In the genomic region with DNA sequence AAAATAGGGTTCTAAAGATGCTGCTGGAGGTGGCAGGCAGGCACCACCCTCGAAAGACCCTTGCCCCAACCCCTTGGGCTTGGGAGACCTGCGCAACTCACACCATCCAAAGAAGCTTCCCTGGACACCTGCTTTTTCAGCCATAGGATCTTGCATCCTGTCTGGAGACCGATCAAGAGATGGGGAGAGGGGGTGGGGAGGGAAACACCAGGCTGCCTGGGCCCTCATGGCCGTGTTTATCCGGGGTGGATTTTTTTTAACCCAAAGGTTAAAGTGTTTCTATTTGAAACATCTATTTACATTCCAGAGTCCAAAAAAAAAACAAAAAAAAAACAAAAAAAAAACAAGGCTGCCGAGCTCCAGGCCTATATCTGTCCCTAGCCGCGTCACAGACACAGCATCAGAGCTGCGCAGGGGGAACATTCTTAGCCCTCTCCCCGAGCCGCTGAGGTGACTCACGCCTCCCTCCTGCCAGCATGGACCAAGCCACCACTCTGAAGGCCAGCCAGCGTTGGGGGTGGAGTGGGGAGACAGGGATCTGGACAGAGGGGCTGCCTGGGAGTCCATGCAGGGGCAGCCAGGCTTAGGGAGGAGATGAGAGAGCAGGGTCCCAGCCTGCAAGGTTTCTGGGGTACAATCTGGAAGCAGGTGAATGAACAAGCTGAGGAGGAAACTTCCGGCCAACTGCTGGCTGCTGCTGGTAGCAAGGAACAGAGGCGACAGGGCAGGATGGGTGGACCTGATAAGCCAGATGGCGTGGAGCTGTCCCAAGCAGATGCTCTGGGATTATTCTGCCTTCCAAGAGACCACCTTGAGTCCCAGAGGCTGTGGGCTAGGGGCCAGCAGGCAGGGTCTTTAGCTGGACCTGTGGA, we compare ENCODE assay signal across 1 cellular context.
TF ChIP-seq lines count a peak whose summit lies in the region.

No MANE protein-coding gene starts in this region.

TF ChIP-seq in SK-N-SH treated with all-trans-retinoic acid at 6 μM for 48 hours, 23 proteins besides CTCF, POLR2A, EP300 and RAD21 (continued from another document):
- TF ChIP-seq PPARA (CRISPR knock-in tag; IDR thresholded peaks at IDR 0.05; ENCODE audit: borderline replicate concordance) (no peak), ISL1 (CRISPR knock-in tag; IDR thresholded peaks at IDR 0.05) (no peak), ARNTL (CRISPR knock-in tag; IDR thresholded peaks at IDR 0.05; ENCODE audit: borderline replicate concordance, low read depth) (no peak)
